In genomic region chr13:34817246-34817645, GRCh38 we compare ENCODE assay signal across 29 cellular contexts.
A peak's percentile ranks its signal among the peaks of the same experiment; 100 is the strongest.
DNase-seq lines count a peak whose midpoint lies in the region; TF ChIP-seq lines count a peak whose summit lies in the region.
"Had no signal": no experiment of that assay in that cellular context is flagged by ENCODE, and none has a peak within 500 bp of the region (broad histone marks: within the 10 kb centered on the region; RNA-seq: fewer than 3 reads in every experiment).

No MANE protein-coding gene starts in this region.

- intact Hi-C loops in breast epithelium (cut with DNase I; ENCODE audit: low total_unique reads) (no loop called here), MCF 10A (cut with micrococcal nuclease) (no loop called here), vagina (cut with DNase I) (no loop called here)

- H3K4me3 ChIP-seq in breast epithelium (no peak overlapping the region), vagina (no peak overlapping the region)
- H3K4me3 ChIP-seq: dorsolateral prefrontal cortex, left ventricle myocardium inferior, SJCRH30, upper lobe of left lung had no signal

- H3K4me3 Mint-ChIP-seq in MCF 10A (ENCODE audit: unreplicated experiment) = no peak overlapping the region
- H3K4me3 Mint-ChIP-seq in brain = no peak overlapping the region
- H3K4me3 Mint-ChIP-seq in mesothelial cell of epicardium = no peak overlapping the region
- no peak overlapping the region for H3K4me3 Mint-ChIP-seq in chondrocyte (ENCODE audit: unreplicated experiment)
- H3K4me3 Mint-ChIP-seq: activated CD8-positive, alpha-beta memory T cell treated with anti-CD3 and anti-CD28 coated beads, Interleukin-2, amount 10 ng/mL, durations not matched to agents 7 days and 5 days; activated naive CD4-positive, alpha-beta T cell treated with anti-CD3 and anti-CD28 coated beads for 36 hours; CD4-positive, alpha-beta memory T cell; central memory CD8-positive, alpha-beta T cell; naive thymus-derived CD8-positive, alpha-beta T cell; stimulated activated naive CD8-positive, alpha-beta T cell treated with anti-CD3 and anti-CD28 coated beads, Interleukin-15, amount 100 ng/mL, for 72 hours; T-helper 1 cell treated with Interleukin-12 subunit alpha and Interleukin-12 subunit beta and Interleukin-4 antibody, amounts not matched to agents 30 μg/mL and 1 μg/mL, for 36 hours had no signal

- POLR2A ChIA-PET in MCF 10A (lab: Yijun Ruan, JAX) = interaction anchor here (0.5 kb wide), 2 partner anchors 41 to 329 kb away, joined by 3 read pairs; no protein-coding TSS in a partner anchor

- no peak overlapping the region for H3K27ac Mint-ChIP-seq in MCF 10A (ENCODE audit: low read depth, unreplicated experiment)
- peak overlapping the region in 3 of 5 experiments; percentile 29 to 45 (median 37) for H3K27ac Mint-ChIP-seq in brain
- peak overlapping the region; percentile 90 for H3K27ac Mint-ChIP-seq in mesothelial cell of epicardium
- H3K27ac Mint-ChIP-seq in chondrocyte (ENCODE audit: unreplicated experiment) = no peak overlapping the region
- H3K27ac Mint-ChIP-seq: activated CD8-positive, alpha-beta memory T cell treated with anti-CD3 and anti-CD28 coated beads, Interleukin-2, amount 10 ng/mL, durations not matched to agents 7 days and 5 days; activated naive CD4-positive, alpha-beta T cell treated with anti-CD3 and anti-CD28 coated beads for 36 hours; CD4-positive, alpha-beta memory T cell; naive thymus-derived CD8-positive, alpha-beta T cell; stimulated activated naive CD8-positive, alpha-beta T cell treated with anti-CD3 and anti-CD28 coated beads, Interleukin-15, amount 100 ng/mL, for 72 hours; T-helper 1 cell treated with Interleukin-12 subunit alpha and Interleukin-12 subunit beta and Interleukin-4 antibody, amounts not matched to agents 30 μg/mL and 1 μg/mL, for 36 hours had no signal

- H3K9me3 Mint-ChIP-seq in MCF 10A (ENCODE audit: unreplicated experiment) = peaks cover 22% of the 10 kb centered on the region
- H3K9me3 Mint-ChIP-seq in brain = peaks cover 7 to 17% (median 13%) of the 10 kb centered on the region in 5 experiments
- H3K9me3 Mint-ChIP-seq in mesothelial cell of epicardium = peaks cover 24% of the 10 kb centered on the region
- peaks cover 11% of the 10 kb centered on the region for H3K9me3 Mint-ChIP-seq in chondrocyte (ENCODE audit: low read depth)

- H3K4me1 ChIP-seq in breast epithelium (peaks cover 0 to 12% of the 10 kb centered on the region in 2 donors), vagina (peaks cover 15% of the 10 kb centered on the region)
- H3K4me1 ChIP-seq: parathyroid adenoma, SJCRH30, upper lobe of left lung had no signal

- H3K4me1 Mint-ChIP-seq in MCF 10A (ENCODE audit: insufficient read depth, unreplicated experiment) (no peaks in the 10 kb centered on the region), brain (peaks cover 25% of the 10 kb centered on the region), mesothelial cell of epicardium (peaks cover 29% of the 10 kb centered on the region), chondrocyte (ENCODE audit: low read depth) (peaks cover 20% of the 10 kb centered on the region)
- H3K4me1 Mint-ChIP-seq: activated CD8-positive, alpha-beta memory T cell treated with anti-CD3 and anti-CD28 coated beads, Interleukin-2, amount 10 ng/mL, durations not matched to agents 7 days and 5 days; CD4-positive, alpha-beta memory T cell; central memory CD8-positive, alpha-beta T cell; naive thymus-derived CD8-positive, alpha-beta T cell; stimulated activated naive CD8-positive, alpha-beta T cell treated with anti-CD3 and anti-CD28 coated beads, Interleukin-15, amount 100 ng/mL, for 72 hours had no signal

- no peak for TF ChIP-seq CTCF in breast epithelium (IDR thresholded peaks at IDR 0.05)
- no peak for TF ChIP-seq CTCF in MCF 10A (IDR thresholded peaks at IDR 0.05; ENCODE audit: unreplicated experiment)
- TF ChIP-seq CTCF in brain (conservative IDR thresholded peaks at IDR 0.05) = no peak
- TF ChIP-seq CTCF in mesothelial cell of epicardium (IDR thresholded peaks at IDR 0.05; ENCODE audit: unreplicated experiment) = no peak
- TF ChIP-seq CTCF in vagina (IDR thresholded peaks at IDR 0.05) = no peak
- no peak for TF ChIP-seq CTCF in chondrocyte (IDR thresholded peaks at IDR 0.05)

- H3K9me3 ChIP-seq in breast epithelium (peaks cover 0 to under 1% of the 10 kb centered on the region in 2 donors), vagina (peaks cover 5% of the 10 kb centered on the region)
- H3K9me3 ChIP-seq: SJCRH30 had no signal

- H3K36me3 ChIP-seq in breast epithelium (no peaks in the 10 kb centered on the region), vagina (no peaks in the 10 kb centered on the region)
- H3K36me3 ChIP-seq: left ventricle myocardium inferior, SJCRH30, upper lobe of left lung had no signal

- no peak for DNase-seq in breast epithelium (ENCODE audit: low spot score in 2 of 2)
- no peak for DNase-seq in MCF 10A (ENCODE audit: unreplicated experiment)
- no peak for DNase-seq in mesothelial cell of epicardium (ENCODE audit: low spot score in 2 of 2, unreplicated experiment in 2 of 2)
- DNase-seq in vagina (ENCODE audit: extremely low spot score in 2 of 2) = no peak
- no peak for DNase-seq in chondrocyte (ENCODE audit: low spot score)
- DNase-seq in H4 (ENCODE audit: low spot score) = no peak
- DNase-seq in GDM1 (lab: John Stamatoyannopoulos, UW) = no peak
- DNase-seq: activated CD4-positive, alpha-beta T cell treated with anti-CD3 and anti-CD28 coated beads for 4 hours; activated CD8-positive, alpha-beta memory T cell treated with anti-CD3 and anti-CD28 coated beads, Interleukin-2, amount 10 ng/mL, durations not matched to agents 7 days and 5 days; activated naive CD4-positive, alpha-beta T cell treated with anti-CD3 and anti-CD28 coated beads for 36 hours; CD4-positive, alpha-beta memory T cell; DMS153; dorsolateral prefrontal cortex; KBM-7; left ventricle myocardium inferior; MV-4-11; naive thymus-derived CD8-positive, alpha-beta T cell; NCI-H1694 treated with DMSO at 0.1 percent for 48 hours; NCI-H2171 treated with DMSO at 0.1 percent for 48 hours; NCI-H526; SJCRH30; stimulated activated CD4-positive, alpha-beta T cell treated with anti-CD3 and anti-CD28 coated beads, Interleukin-15, amount 100 ng/mL, for 24 hours; stimulated activated naive CD8-positive, alpha-beta T cell treated with anti-CD3 and anti-CD28 coated beads, Interleukin-15, amount 100 ng/mL, for 72 hours; upper lobe of left lung had no signal

- H3K36me3 Mint-ChIP-seq in MCF 10A (ENCODE audit: insufficient read depth, unreplicated experiment) = no peaks in the 10 kb centered on the region
- no peaks in the 10 kb centered on the region for H3K36me3 Mint-ChIP-seq in brain
- H3K36me3 Mint-ChIP-seq in mesothelial cell of epicardium = peaks cover 13% of the 10 kb centered on the region
- peaks cover 5% of the 10 kb centered on the region for H3K36me3 Mint-ChIP-seq in chondrocyte (ENCODE audit: low read depth)
- H3K36me3 Mint-ChIP-seq: activated CD8-positive, alpha-beta memory T cell treated with anti-CD3 and anti-CD28 coated beads, Interleukin-2, amount 10 ng/mL, durations not matched to agents 7 days and 5 days; CD4-positive, alpha-beta memory T cell had no signal

- CTCF ChIA-PET in MCF 10A (lab: Yijun Ruan, JAX) = no interaction called here

- H3K27ac ChIP-seq in breast epithelium (peak overlapping the region; percentile 11 to 20), vagina (peak overlapping the region; percentile 63)
- H3K27ac ChIP-seq: 22Rv1, left ventricle myocardium inferior, parathyroid adenoma, SJCRH30, upper lobe of left lung had no signal

- TF ChIP-seq POLR2A in breast epithelium (IDR thresholded peaks at IDR 0.05) (no peak), vagina (IDR thresholded peaks at IDR 0.05) (no peak)

- no TSS peak for BruUV-seq in MCF 10A (replicated peaks; lab: Mats Ljungman, UMichigan)

- H3K27me3 ChIP-seq in breast epithelium (no peaks in the 10 kb centered on the region), vagina (no peaks in the 10 kb centered on the region)
- H3K27me3 ChIP-seq: dorsolateral prefrontal cortex, SJCRH30, upper lobe of left lung had no signal

- H3K27me3 Mint-ChIP-seq in MCF 10A (ENCODE audit: insufficient read depth, unreplicated experiment) = no peaks in the 10 kb centered on the region
- peaks cover 3% of the 10 kb centered on the region for H3K27me3 Mint-ChIP-seq in brain
- H3K27me3 Mint-ChIP-seq in mesothelial cell of epicardium (ENCODE audit: low read depth) = no peaks in the 10 kb centered on the region
- H3K27me3 Mint-ChIP-seq in chondrocyte (ENCODE audit: low read depth) = no peaks in the 10 kb centered on the region
- H3K27me3 Mint-ChIP-seq: activated CD8-positive, alpha-beta memory T cell treated with anti-CD3 and anti-CD28 coated beads, Interleukin-2, amount 10 ng/mL, durations not matched to agents 7 days and 5 days; CD4-positive, alpha-beta memory T cell; central memory CD8-positive, alpha-beta T cell; stimulated activated naive CD8-positive, alpha-beta T cell treated with anti-CD3 and anti-CD28 coated beads, Interleukin-15, amount 100 ng/mL, for 72 hours had no signal

Comparison
In these comparisons a context has a peak if more than half of its experiments do, and no peak if none do; other contexts are left out.
1. H3K27ac Mint-ChIP-seq: peak in brain (3 of 5) and mesothelial cell of epicardium (single experiment); none in MCF 10A (single experiment) and chondrocyte (single experiment).